ENCODE assay signal across 2 cellular contexts in the genomic region with DNA sequence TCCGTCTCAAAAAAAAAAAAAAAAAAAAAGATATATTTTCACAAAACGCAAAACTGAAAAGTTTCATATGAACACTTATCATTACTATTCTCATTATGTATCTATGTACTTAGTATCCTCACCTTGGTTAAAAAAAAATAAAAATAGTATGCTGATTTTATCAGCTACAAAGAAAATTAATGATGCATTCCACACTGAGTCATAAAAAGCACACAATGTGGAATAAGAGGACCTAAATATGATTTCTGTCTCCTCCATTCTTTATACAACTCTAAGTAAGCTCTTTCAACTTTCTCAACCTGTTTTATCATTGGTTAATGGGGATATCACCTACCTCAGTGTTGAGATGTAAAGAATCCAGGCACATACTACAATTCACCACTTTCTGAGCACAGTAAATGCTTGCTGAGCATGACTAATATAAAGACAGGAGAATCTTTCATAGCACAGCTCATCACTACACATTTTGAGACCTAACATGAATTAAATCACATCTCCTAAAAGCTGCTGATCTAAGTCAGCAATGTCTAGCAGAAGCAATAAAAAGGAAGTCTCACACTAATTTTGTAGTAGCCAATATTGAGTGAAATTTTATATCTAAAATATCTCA.
TF ChIP-seq lines count a peak whose summit lies in the region.

No MANE protein-coding gene starts in this region.

TF ChIP-seq in SK-N-SH, 30 proteins besides CTCF, POLR2A, EP300 and RAD21 (continued from another document):
- TF ChIP-seq, protein P1, sequence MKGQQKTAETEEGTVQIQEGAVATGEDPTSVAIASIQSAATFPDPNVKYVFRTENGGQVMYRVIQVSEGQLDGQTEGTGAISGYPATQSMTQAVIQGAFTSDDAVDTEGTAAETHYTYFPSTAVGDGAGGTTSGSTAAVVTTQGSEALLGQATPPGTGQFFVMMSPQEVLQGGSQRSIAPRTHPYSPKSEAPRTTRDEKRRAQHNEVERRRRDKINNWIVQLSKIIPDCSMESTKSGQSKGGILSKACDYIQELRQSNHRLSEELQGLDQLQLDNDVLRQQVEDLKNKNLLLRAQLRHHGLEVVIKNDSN (IDR thresholded peaks at IDR 0.05; ENCODE audit: borderline replicate concordance, low read depth) = no peak
- no peak for TF ChIP-seq SMC3 (IDR thresholded peaks at IDR 0.05; ENCODE audit: low read depth, low read length)

TF ChIP-seq in SK-N-SH treated with all-trans-retinoic acid at 6 μM for 48 hours, 23 proteins besides CTCF, POLR2A, EP300 and RAD21 (continued from another document):
- TF ChIP-seq PATZ1 (CRISPR knock-in tag; IDR thresholded peaks at IDR 0.05; ENCODE audit: borderline replicate concordance) (no peak), ESRRG (CRISPR knock-in tag; IDR thresholded peaks at IDR 0.05) (no peak), SNAI2 (CRISPR knock-in tag; IDR thresholded peaks at IDR 0.05) (no peak), CSDC2 (CRISPR knock-in tag; IDR thresholded peaks at IDR 0.05) (no peak), BACH2 (CRISPR knock-in tag; IDR thresholded peaks at IDR 0.05; ENCODE audit: borderline replicate concordance) (no peak), GLIS3 (CRISPR knock-in tag; IDR thresholded peaks at IDR 0.05) (no peak), ISL1 (CRISPR knock-in tag; IDR thresholded peaks at IDR 0.05) (no peak)
- TF ChIP-seq, protein P2, sequence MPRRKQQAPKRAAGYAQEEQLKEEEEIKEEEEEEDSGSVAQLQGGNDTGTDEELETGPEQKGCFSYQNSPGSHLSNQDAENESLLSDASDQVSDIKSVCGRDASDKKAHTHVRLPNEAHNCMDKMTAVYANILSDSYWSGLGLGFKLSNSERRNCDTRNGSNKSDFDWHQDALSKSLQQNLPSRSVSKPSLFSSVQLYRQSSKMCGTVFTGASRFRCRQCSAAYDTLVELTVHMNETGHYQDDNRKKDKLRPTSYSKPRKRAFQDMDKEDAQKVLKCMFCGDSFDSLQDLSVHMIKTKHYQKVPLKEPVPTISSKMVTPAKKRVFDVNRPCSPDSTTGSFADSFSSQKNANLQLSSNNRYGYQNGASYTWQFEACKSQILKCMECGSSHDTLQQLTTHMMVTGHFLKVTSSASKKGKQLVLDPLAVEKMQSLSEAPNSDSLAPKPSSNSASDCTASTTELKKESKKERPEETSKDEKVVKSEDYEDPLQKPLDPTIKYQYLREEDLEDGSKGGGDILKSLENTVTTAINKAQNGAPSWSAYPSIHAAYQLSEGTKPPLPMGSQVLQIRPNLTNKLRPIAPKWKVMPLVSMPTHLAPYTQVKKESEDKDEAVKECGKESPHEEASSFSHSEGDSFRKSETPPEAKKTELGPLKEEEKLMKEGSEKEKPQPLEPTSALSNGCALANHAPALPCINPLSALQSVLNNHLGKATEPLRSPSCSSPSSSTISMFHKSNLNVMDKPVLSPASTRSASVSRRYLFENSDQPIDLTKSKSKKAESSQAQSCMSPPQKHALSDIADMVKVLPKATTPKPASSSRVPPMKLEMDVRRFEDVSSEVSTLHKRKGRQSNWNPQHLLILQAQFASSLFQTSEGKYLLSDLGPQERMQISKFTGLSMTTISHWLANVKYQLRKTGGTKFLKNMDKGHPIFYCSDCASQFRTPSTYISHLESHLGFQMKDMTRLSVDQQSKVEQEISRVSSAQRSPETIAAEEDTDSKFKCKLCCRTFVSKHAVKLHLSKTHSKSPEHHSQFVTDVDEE (CRISPR knock-in tag; IDR thresholded peaks at IDR 0.05) = no peak
